ENCODE assay signal across 1 cellular context in the genomic region with DNA sequence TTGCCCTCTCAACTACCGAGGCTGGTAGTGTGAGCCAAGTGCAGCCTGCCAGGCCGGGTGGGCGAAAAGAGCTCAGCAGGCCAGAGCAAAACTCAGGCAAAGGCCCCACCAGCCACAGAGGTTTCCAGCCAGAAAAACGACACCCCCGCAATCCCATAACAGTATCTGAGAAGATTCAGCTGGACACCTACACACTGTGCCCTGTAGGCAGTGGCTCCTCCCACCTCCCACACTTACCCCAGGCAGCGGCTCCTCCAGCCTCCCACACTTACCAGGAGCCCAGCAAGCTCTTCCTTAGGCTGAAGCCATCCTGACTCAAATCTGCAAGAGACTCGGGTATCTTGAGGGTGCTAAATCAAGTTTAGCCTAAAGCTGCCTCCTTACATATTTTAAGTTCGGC.
TF ChIP-seq lines count a peak whose summit lies in the region.

No MANE protein-coding gene starts in this region.

TF ChIP-seq in GM23338, 12 proteins besides CTCF, POLR2A, EP300 and RAD21 (continued from another document):
- TF ChIP-seq, protein P1, sequence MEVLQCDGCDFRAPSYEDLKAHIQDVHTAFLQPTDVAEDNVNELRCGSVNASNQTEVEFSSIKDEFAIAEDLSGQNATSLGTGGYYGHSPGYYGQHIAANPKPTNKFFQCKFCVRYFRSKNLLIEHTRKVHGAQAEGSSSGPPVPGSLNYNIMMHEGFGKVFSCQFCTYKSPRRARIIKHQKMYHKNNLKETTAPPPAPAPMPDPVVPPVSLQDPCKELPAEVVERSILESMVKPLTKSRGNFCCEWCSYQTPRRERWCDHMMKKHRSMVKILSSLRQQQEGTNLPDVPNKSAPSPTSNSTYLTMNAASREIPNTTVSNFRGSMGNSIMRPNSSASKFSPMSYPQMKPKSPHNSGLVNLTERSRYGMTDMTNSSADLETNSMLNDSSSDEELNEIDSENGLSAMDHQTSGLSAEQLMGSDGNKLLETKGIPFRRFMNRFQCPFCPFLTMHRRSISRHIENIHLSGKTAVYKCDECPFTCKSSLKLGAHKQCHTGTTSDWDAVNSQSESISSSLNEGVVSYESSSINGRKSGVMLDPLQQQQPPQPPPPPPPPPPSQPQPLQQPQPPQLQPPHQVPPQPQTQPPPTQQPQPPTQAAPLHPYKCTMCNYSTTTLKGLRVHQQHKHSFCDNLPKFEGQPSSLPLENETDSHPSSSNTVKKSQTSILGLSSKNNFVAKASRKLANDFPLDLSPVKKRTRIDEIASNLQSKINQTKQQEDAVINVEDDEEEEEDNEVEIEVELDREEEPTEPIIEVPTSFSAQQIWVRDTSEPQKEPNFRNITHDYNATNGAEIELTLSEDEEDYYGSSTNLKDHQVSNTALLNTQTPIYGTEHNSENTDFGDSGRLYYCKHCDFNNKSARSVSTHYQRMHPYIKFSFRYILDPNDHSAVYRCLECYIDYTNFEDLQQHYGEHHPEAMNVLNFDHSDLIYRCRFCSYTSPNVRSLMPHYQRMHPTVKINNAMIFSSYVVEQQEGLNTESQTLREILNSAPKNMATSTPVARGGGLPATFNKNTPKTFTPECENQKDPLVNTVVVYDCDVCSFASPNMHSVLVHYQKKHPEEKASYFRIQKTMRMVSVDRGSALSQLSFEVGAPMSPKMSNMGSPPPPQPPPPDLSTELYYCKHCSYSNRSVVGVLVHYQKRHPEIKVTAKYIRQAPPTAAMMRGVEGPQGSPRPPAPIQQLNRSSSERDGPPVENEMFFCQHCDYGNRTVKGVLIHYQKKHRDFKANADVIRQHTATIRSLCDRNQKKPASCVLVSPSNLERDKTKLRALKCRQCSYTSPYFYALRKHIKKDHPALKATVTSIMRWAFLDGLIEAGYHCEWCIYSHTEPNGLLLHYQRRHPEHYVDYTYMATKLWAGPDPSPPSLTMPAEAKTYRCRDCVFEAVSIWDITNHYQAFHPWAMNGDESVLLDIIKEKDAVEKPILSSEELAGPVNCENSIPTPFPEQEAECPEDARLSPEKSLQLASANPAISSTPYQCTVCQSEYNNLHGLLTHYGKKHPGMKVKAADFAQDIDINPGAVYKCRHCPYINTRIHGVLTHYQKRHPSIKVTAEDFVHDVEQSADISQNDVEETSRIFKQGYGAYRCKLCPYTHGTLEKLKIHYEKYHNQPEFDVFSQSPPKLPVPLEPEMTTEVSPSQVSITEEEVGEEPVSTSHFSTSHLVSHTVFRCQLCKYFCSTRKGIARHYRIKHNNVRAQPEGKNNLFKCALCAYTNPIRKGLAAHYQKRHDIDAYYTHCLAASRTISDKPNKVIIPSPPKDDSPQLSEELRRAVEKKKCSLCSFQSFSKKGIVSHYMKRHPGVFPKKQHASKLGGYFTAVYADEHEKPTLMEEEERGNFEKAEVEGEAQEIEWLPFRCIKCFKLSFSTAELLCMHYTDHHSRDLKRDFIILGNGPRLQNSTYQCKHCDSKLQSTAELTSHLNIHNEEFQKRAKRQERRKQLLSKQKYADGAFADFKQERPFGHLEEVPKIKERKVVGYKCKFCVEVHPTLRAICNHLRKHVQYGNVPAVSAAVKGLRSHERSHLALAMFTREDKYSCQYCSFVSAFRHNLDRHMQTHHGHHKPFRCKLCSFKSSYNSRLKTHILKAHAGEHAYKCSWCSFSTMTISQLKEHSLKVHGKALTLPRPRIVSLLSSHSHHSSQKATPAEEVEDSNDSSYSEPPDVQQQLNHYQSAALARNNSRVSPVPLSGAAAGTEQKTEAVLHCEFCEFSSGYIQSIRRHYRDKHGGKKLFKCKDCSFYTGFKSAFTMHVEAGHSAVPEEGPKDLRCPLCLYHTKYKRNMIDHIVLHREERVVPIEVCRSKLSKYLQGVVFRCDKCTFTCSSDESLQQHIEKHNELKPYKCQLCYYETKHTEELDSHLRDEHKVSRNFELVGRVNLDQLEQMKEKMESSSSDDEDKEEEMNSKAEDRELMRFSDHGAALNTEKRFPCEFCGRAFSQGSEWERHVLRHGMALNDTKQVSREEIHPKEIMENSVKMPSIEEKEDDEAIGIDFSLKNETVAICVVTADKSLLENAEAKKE (CRISPR knock-in tag; IDR thresholded peaks at IDR 0.05) = no peak
- TF ChIP-seq JUNB (IDR thresholded peaks at IDR 0.05; ENCODE audit: unreplicated experiment) = no peak
- no peak for TF ChIP-seq ZNF114 (CRISPR knock-in tag; IDR thresholded peaks at IDR 0.05)
- TF ChIP-seq EZH2 (IDR thresholded peaks at IDR 0.05; ENCODE audit: low read depth, unreplicated experiment) = no peak
- TF ChIP-seq EZH2phosphoT487 (IDR thresholded peaks at IDR 0.05; ENCODE audit: unreplicated experiment) = no peak
- TF ChIP-seq ZNF331 (CRISPR knock-in tag; IDR thresholded peaks at IDR 0.05; ENCODE audit: low read depth) = no peak
